Comparison of ENCODE assay signal across 1 cellular context in the genomic region with DNA sequence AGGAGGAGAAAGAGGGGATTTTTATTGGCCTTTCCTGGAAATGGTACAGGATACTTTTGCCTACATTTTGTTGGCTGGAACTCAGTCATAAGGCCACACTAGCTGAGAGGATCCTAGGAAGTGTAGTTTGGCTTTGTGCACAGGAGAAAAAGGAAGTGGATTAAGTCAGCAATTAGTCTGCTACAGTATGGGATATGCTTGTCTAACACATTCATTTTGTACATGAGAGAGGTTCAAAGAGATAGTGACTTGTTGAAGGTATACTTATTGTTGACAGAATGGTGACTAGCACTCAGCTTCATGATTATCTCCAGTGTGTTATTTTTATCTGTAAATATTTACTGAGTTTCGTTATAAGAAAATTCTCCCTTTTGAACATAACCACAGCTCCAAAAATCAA.
A peak's percentile ranks its signal among the peaks of the same experiment; 100 is the strongest.
TF ChIP-seq lines count a peak whose summit lies in the region.

No MANE protein-coding gene starts in this region.

TF ChIP-seq in GM12878, 131 proteins besides CTCF, POLR2A, EP300 and RAD21:
- TF ChIP-seq SP1 (IDR thresholded peaks at IDR 0.05; ENCODE audit: low read depth, low read length) (no peak), SPI1 (IDR thresholded peaks at IDR 0.05; ENCODE audit: borderline replicate concordance, insufficient read depth, low read depth, low read length) (peak; percentile 41; the same call in 1 of the 2 replicates), HDGF (IDR thresholded peaks at IDR 0.05) (no peak), HDAC6 (IDR thresholded peaks at IDR 0.05; ENCODE audit: unreplicated experiment) (no peak), WRNIP1 (IDR thresholded peaks at IDR 0.05; ENCODE audit: borderline replicate concordance, low read depth, low read length) (no peak)
TF ChIP-seq in GM12878: peak in this region for 1.
